In genomic region chr4:30838346-30838745, GRCh38 we compare ENCODE assay signal across 19 cellular contexts.
"Had no signal": no experiment of that assay in that cellular context is flagged by ENCODE, and none has a peak within 500 bp of the region (broad histone marks: within the 10 kb centered on the region; RNA-seq: fewer than 3 reads in every experiment).

No MANE protein-coding gene starts in this region.

- H3K4me3 ChIP-seq: gastrocnemius medialis, ovary had no signal

- ATAC-seq: activated T-cell treated with anti-CD3 and anti-CD28 coated beads, Interleukin-2, amount 50 U/mL, for 4 hours; esophagus mucosa; gastrocnemius medialis; left lobe of liver; sciatic nerve; stimulated activated naive B cell treated with anti-CD40 and anti-IgM and Interleukin-4, amounts not matched to agents 10 μg/mL and 1 μg/mL and 100 μg/mL, for 72 hours had no signal

- H3K27me3 Mint-ChIP-seq: central memory CD8-positive, alpha-beta T cell; stimulated activated naive B cell treated with anti-CD40 and anti-IgM and Interleukin-4, amounts not matched to agents 10 μg/mL and 1 μg/mL and 100 μg/mL, for 72 hours had no signal

- H3K4me1 ChIP-seq: gastrocnemius medialis had no signal

- H3K27ac Mint-ChIP-seq: activated naive CD4-positive, alpha-beta T cell treated with anti-CD3 and anti-CD28 coated beads for 36 hours; stimulated activated naive B cell treated with anti-CD40 and anti-IgM and Interleukin-4, amounts not matched to agents 10 μg/mL and 1 μg/mL and 100 μg/mL, for 72 hours; T-helper 2 cell treated with Interferon-gamma antibody and Interleukin-4, amounts not matched to agents 5 μg/mL and 100 μg/mL, for 36 hours had no signal

- H3K27ac ChIP-seq: brain microvascular endothelial cell, gastrocnemius medialis, ovary had no signal

- H3K36me3 Mint-ChIP-seq: stimulated activated naive B cell treated with anti-CD40 and anti-IgM and Interleukin-4, amounts not matched to agents 10 μg/mL and 1 μg/mL and 100 μg/mL, for 72 hours had no signal

- H3K9me3 Mint-ChIP-seq: activated naive CD4-positive, alpha-beta T cell treated with anti-CD3 and anti-CD28 coated beads for 36 hours; neural crest cell had no signal

- H3K27me3 ChIP-seq: brain microvascular endothelial cell, gastrocnemius medialis, ovary had no signal

- DNase-seq: activated CD4-positive, alpha-beta T cell treated with anti-CD3 and anti-CD28 coated beads, Interleukin-2, amount 50 U/mL, for 1 hour; activated CD8-positive, alpha-beta memory T cell treated with anti-CD3 and anti-CD28 coated beads, Interleukin-2, amount 50 U/mL, for 4 hours; activated naive CD4-positive, alpha-beta T cell treated with anti-CD3 and anti-CD28 coated beads for 36 hours; activated T-cell treated with anti-CD3 and anti-CD28 coated beads, Interleukin-2, amount 50 U/mL, for 4 hours; brain microvascular endothelial cell; cortex of kidney; effector CD4-positive, alpha-beta T cell; gastrocnemius medialis; head of caudate nucleus; kidney; ovary; stimulated activated CD4-positive, alpha-beta T cell treated with anti-CD3 and anti-CD28 coated beads, Interleukin-4, amount 100 ng/mL, for 4 hours; stimulated activated naive B cell treated with anti-CD40 and anti-IgM and Interleukin-4, amounts not matched to agents 10 μg/mL and 1 μg/mL and 100 μg/mL, for 72 hours had no signal

- H3K36me3 ChIP-seq: brain microvascular endothelial cell, gastrocnemius medialis, ovary had no signal

- H3K9me3 ChIP-seq: gastrocnemius medialis, ovary had no signal

- H3K4me1 Mint-ChIP-seq: central memory CD8-positive, alpha-beta T cell; stimulated activated naive B cell treated with anti-CD40 and anti-IgM and Interleukin-4, amounts not matched to agents 10 μg/mL and 1 μg/mL and 100 μg/mL, for 72 hours had no signal

- H3K4me3 Mint-ChIP-seq: activated naive CD4-positive, alpha-beta T cell treated with anti-CD3 and anti-CD28 coated beads for 36 hours; activated T-cell treated with anti-CD3 and anti-CD28 coated beads, Interleukin-2, amount 50 U/mL, for 4 hours; central memory CD8-positive, alpha-beta T cell; neural crest cell; stimulated activated naive B cell treated with anti-CD40 and anti-IgM and Interleukin-4, amounts not matched to agents 10 μg/mL and 1 μg/mL and 100 μg/mL, for 72 hours; T-helper 2 cell treated with Interferon-gamma antibody and Interleukin-4, amounts not matched to agents 5 μg/mL and 100 μg/mL, for 36 hours had no signal
